Comparison of ENCODE assay signal across 14 cellular contexts in the genomic region with DNA sequence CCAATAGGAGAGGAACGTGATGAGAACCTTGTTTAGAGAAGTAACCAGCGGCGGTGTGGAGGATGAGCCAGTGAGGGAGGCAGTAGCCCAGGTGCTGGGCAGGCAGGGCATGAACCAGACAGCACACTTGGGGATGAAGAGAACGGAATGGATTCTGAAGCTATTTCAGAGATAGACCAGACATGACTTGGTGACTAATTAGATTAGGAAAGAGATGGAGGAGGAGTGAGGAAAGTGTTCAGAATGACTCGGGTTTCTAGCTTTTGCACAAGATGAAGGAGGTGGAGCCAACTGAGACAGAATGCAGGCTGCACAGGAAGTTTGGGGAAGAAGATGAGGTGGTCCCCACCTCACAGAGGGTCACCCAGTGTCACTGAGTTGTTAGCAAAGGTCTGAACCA. TPM values are rescaled to one million over a fixed set of nuclear protein-coding genes. Genes with fewer than 3 reads are reported as not detected.
A peak's percentile ranks its signal among the peaks of the same experiment; 100 is the strongest.
DNase-seq lines count a peak whose midpoint lies in the region; TF ChIP-seq lines count a peak whose summit lies in the region.
"Had no signal": no experiment of that assay in that cellular context is flagged by ENCODE, and none has a peak within 500 bp of the region (broad histone marks: within the 10 kb centered on the region; RNA-seq: fewer than 3 reads in every experiment).

No MANE protein-coding gene starts in this region.

- H3K9ac ChIP-seq in Loucy (ENCODE audit: low read depth, low read length, poor library complexity, severe bottlenecking), result peak overlapping the region; percentile 58
- peak overlapping the region; percentile 25 for H3K9ac ChIP-seq in adipocyte (ENCODE audit: low read length)

- H3K4me1 ChIP-seq in Loucy (ENCODE audit: insufficient read depth, low read length, poor library complexity, severe bottlenecking) (peaks cover 60% of the 10 kb centered on the region), adipocyte (ENCODE audit: control insufficient read depth, insufficient read depth, low read length) (peaks cover 29% of the 10 kb centered on the region), ovary (ENCODE audit: insufficient read depth) (peaks cover 7% of the 10 kb centered on the region)

- H3K9me3 Mint-ChIP-seq in immature natural killer cell, result no peaks in the 10 kb centered on the region
- H3K9me3 Mint-ChIP-seq: activated T-helper 17 cell treated with anti-CD3 and anti-CD28 coated beads, Interleukin-2, amount 50 U/mL, for 72 hours had no signal

- H3K4me3 Mint-ChIP-seq in immature natural killer cell, result no peak overlapping the region
- H3K4me3 Mint-ChIP-seq: activated T-helper 17 cell treated with anti-CD3 and anti-CD28 coated beads, Interleukin-2, amount 50 U/mL, for 72 hours had no signal

- intact Hi-C loops in ovary (cut with DNase I), result no loop called here

- peaks cover 1 to 6% (median 5%) of the 10 kb centered on the region in 3 donors for H3K27me3 Mint-ChIP-seq in immature natural killer cell (ENCODE audit: low read depth in 3 of 3)
- H3K27me3 Mint-ChIP-seq: activated T-helper 17 cell treated with anti-CD3 and anti-CD28 coated beads, Interleukin-2, amount 50 U/mL, for 72 hours had no signal

- no peak for TF ChIP-seq EP300 in ovary (IDR thresholded peaks at IDR 0.05)

- no peak for TF ChIP-seq CTCF in Loucy (conservative IDR thresholded peaks at IDR 0.05; ENCODE audit: low read length)
- no peak for TF ChIP-seq CTCF in ovary (IDR thresholded peaks at IDR 0.05)

- no peak overlapping the region for H3K27ac Mint-ChIP-seq in immature natural killer cell
- H3K27ac Mint-ChIP-seq: activated T-helper 17 cell treated with anti-CD3 and anti-CD28 coated beads, Interleukin-2, amount 50 U/mL, for 72 hours had no signal

- H3K27me3 ChIP-seq in Loucy (ENCODE audit: insufficient read depth, low read length, poor library complexity, severe bottlenecking) (peaks cover 5% of the 10 kb centered on the region), adipocyte (replicated peaks; ENCODE audit: control insufficient read depth, insufficient read depth, low read length) (no peaks in the 10 kb centered on the region), ovary (no peaks in the 10 kb centered on the region)

- no peak overlapping the region for H3K27ac ChIP-seq in ovary
- H3K27ac ChIP-seq: C4-2B, lower lobe of right lung had no signal

- H3K36me3 Mint-ChIP-seq in immature natural killer cell, result peaks cover 0 to 2% (median 0%) of the 10 kb centered on the region in 3 donors

- peaks cover 23 to 40% of the 10 kb centered on the region in 2 donors for H3K4me1 Mint-ChIP-seq in immature natural killer cell

- TF ChIP-seq POLR2A in ovary (IDR thresholded peaks at IDR 0.05), result no peak

- peak overlapping the region; percentile 49 for H3K4me3 ChIP-seq in Loucy (ENCODE audit: low read length, poor library complexity, severe bottlenecking)
- no peak overlapping the region for H3K4me3 ChIP-seq in adipocyte (ENCODE audit: low read length)
- no peak overlapping the region for H3K4me3 ChIP-seq in ovary
- H3K4me3 ChIP-seq: lower lobe of right lung had no signal

- 46 to 57% (median 52%) methylated on average over 5 of the region's 5 CpGs for WGBS in ovary, 3 donors

- H3K9me3 ChIP-seq in Loucy (ENCODE audit: insufficient read depth, low read depth, low read length) (no peaks in the 10 kb centered on the region), adipocyte (ENCODE audit: control insufficient read depth, low read length) (no peaks in the 10 kb centered on the region), ovary (no peaks in the 10 kb centered on the region)
- H3K9me3 ChIP-seq: lower lobe of right lung had no signal

- peak overlapping the region; percentile 68 for H3K4me2 ChIP-seq in Loucy (ENCODE audit: low read depth, low read length, poor library complexity, severe bottlenecking)

- no peak overlapping the region for H2AFZ ChIP-seq in Loucy (ENCODE audit: low read length)

- H3K9me2 ChIP-seq in Loucy (replicated peaks; ENCODE audit: low read depth, low read length), result no peaks in the 10 kb centered on the region

- peaks cover 8% of the 10 kb centered on the region for H4K20me1 ChIP-seq in Loucy (ENCODE audit: insufficient read depth, low read length, poor library complexity, severe bottlenecking)

- no peaks in the 10 kb centered on the region for H3F3A ChIP-seq in Loucy (ENCODE audit: low read depth)

- H3K36me3 ChIP-seq in Loucy (ENCODE audit: insufficient read depth, low read length) (peaks cover 6% of the 10 kb centered on the region; the same call in 1 of the 2 replicates), adipocyte (ENCODE audit: control insufficient read depth, insufficient read depth, low read length, severe bottlenecking) (peaks cover 3% of the 10 kb centered on the region), ovary (no peaks in the 10 kb centered on the region)

- H3K79me2 ChIP-seq in Loucy (ENCODE audit: insufficient read depth, low read length), result peaks cover 85% of the 10 kb centered on the region

- DNase-seq in AG08396 (ENCODE audit: low spot score) (peak; percentile 58), adipocyte (ENCODE audit: low read depth) (peak; percentile 68), kidney tubule cell (ENCODE audit: low spot score) (peak; percentile 70), DMS79 (lab: John Stamatoyannopoulos, UW) (no peak), DMS79 treated with DMSO at 0.1 percent for 48 hours (lab: John Stamatoyannopoulos, UW) (no peak), immature natural killer cell (no peak), ovary (no peak)
- DNase-seq: activated CD4-positive, alpha-beta T cell treated with anti-CD3 and anti-CD28 coated beads for 4 hours; lower lobe of right lung; NCI-H187 treated with DMSO at 0.1 percent for 48 hours; SHP77 treated with DMSO at 0.1 percent for 48 hours had no signal

RNA-seq across cellular contexts. Expression of gene PEF1, which starts 5.1 kb away (rescaled TPM):
- 100 to 1,000 TPM; 108 to 224 (median 119) TPM for polyA plus RNA-seq in immature natural killer cell
- 10 to 100 TPM; 31.7 to 65.2 (median 59.9) TPM for total RNA-seq in ovary
- 10 to 100 TPM; 54.3 to 58.2 TPM for polyA plus RNA-seq in ovary

RNA-seq across cellular contexts. Expression of gene HCRTR1, which starts 22.1 kb away (rescaled TPM):
- polyA plus RNA-seq in immature natural killer cell (not detected), ovary (not detected)
- total RNA-seq in ovary, result not detected
- total RNA-seq: activated T-helper 17 cell treated with anti-CD3 and anti-CD28 coated beads, Interleukin-2, amount 50 U/mL, for 72 hours; lower lobe of right lung had no signal

Comparison
In these comparisons a context has a peak if more than half of its experiments do, and no peak if none do; other contexts are left out.
1. DNase-seq: peak in AG08396 (single experiment), adipocyte (single experiment) and kidney tubule cell (single experiment); none in DMS79 (single experiment), DMS79 treated with DMSO at 0.1 percent for 48 hours (single experiment), immature natural killer cell (0 of 3) and ovary (0 of 5).